13 cellular contexts compared by ENCODE assay signal in the genomic region with DNA sequence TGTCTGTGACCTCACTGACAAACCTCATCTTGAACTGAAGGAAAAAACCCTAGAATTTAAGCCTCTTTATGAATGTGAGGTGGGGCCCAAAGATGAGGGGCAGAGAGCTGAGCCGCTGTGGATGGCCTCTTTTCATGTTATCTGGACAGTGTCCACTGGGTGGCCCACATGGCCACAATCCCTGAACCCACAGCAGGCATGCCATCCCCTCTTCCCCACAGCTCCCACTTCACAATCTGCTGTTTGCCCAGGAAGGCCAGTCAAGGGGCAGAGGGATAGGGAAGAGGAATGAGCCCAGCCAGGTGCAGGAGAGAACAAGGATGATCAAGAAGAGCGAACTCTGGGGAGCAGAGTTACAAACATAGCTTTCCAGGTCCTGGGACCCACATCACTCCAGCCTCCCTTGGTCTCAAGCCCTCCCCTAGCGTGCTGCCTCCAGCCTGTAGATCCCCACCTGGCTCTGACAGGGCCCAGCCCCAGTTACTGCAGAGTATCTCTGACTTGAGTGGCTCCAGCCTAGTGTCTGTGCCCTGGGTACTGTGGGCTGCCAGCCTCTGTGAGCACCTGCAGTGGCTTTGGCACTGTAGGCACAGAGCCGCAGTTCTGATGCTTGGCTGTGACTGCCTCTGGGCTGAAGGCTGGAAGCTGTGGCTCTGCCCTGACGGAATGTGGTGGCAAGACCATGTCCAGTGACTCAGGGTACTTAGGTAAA. TPM values are rescaled to one million over a fixed set of nuclear protein-coding genes. Genes with fewer than 3 reads are reported as not detected.
A peak's percentile ranks its signal among the peaks of the same experiment; 100 is the strongest.
DNase-seq lines count a peak whose midpoint lies in the region; ATAC-seq and TF ChIP-seq lines count a peak whose summit lies in the region.
"Had no signal": no experiment of that assay in that cellular context is flagged by ENCODE, and none has a peak within 500 bp of the region (broad histone marks: within the 10 kb centered on the region; RNA-seq: fewer than 3 reads in every experiment).

No MANE protein-coding gene starts in this region.

- WGBS in liver: 94% methylated on average over 5 of the region's 5 CpGs

- CTCF ChIA-PET in BJ (lab: Yijun Ruan, JAX): interaction anchor here (0.8 to 2.8 kb wide), 7 partner anchors 10 to 245 kb away, joined by 3 to 8 read pairs (median 4); no protein-coding TSS in a partner anchor

- H3K4me3 ChIP-seq in BJ (ENCODE audit: low read depth, low read length) (no peak overlapping the region), HFF-Myc (replicated peaks; ENCODE audit: low read depth, low read length) (no peak overlapping the region), ascending aorta (no peak overlapping the region), liver (ENCODE audit: low read depth in 1 of 3, low read length in 3 of 3) (no peak overlapping the region)
- H3K4me3 ChIP-seq: upper lobe of right lung had no signal

- H3K9me3 Mint-ChIP-seq in mesothelial cell of epicardium: no peaks in the 10 kb centered on the region
- H3K9me3 Mint-ChIP-seq: immature natural killer cell had no signal

- DNase-seq in BJ (ENCODE audit: low read depth) (no peak), HFF-Myc (ENCODE audit: extremely low read depth, low read depth) (no peak), ascending aorta (ENCODE audit: low spot score in 2 of 2) (no peak), medulla oblongata (ENCODE audit: extremely low spot score) (no peak), NAMALWA (ENCODE audit: low spot score) (no peak), mesothelial cell of epicardium (ENCODE audit: low spot score in 2 of 2, unreplicated experiment in 2 of 2) (no peak)
- DNase-seq: anterior cingulate cortex, immature natural killer cell, NCI-H1105 treated with DMSO at 0.1 percent for 48 hours, T1000, upper lobe of right lung had no signal

- H3K9me3 ChIP-seq in ascending aorta: no peaks in the 10 kb centered on the region
- H3K9me3 ChIP-seq in liver (ENCODE audit: control insufficient read depth in 4 of 4, low read length in 3 of 4): no peaks in the 10 kb centered on the region
- H3K9me3 ChIP-seq: upper lobe of right lung had no signal

- H3K27me3 Mint-ChIP-seq in mesothelial cell of epicardium (ENCODE audit: low read depth): no peaks in the 10 kb centered on the region

- no peak overlapping the region for H3K4me3 Mint-ChIP-seq in mesothelial cell of epicardium
- H3K4me3 Mint-ChIP-seq: immature natural killer cell had no signal

- TF ChIP-seq CTCF in BJ (IDR thresholded peaks at IDR 0.05; ENCODE audit: insufficient read depth, low read depth, low read length) (peak; percentile 49), HFF-Myc (IDR thresholded peaks at IDR 0.05; ENCODE audit: low read depth, low read length, missing control alignments) (peak; percentile 35), ascending aorta (IDR thresholded peaks at IDR 0.05) (peak in 2 of 3 experiments; percentile 23 to 33), liver (IDR thresholded peaks at IDR 0.05; ENCODE audit: low read depth, low read length, missing input control) (peak; percentile 22), mesothelial cell of epicardium (IDR thresholded peaks at IDR 0.05; ENCODE audit: unreplicated experiment) (no peak)

- H3K4me1 Mint-ChIP-seq in mesothelial cell of epicardium: no peaks in the 10 kb centered on the region

- H3K27ac ChIP-seq in ascending aorta (peak overlapping the region in 1 of 2 donors; percentile 32), liver (ENCODE audit: low read depth in 1 of 2, low read length in 2 of 2) (no peak overlapping the region)
- H3K27ac ChIP-seq: upper lobe of right lung had no signal

- peak; percentile 60 to 75 for TF ChIP-seq RAD21 in liver (IDR thresholded peaks at IDR 0.05)

- peaks cover 15% of the 10 kb centered on the region for H3K36me3 Mint-ChIP-seq in mesothelial cell of epicardium
- H3K36me3 Mint-ChIP-seq: immature natural killer cell had no signal

- no peak overlapping the region for H3K9ac ChIP-seq in liver (ENCODE audit: low read depth in 1 of 2, low read length in 2 of 2)

- H3K36me3 ChIP-seq in BJ (ENCODE audit: control insufficient read depth, insufficient read depth, low read length) (peaks cover 10% of the 10 kb centered on the region), ascending aorta (peaks cover 13 to 39% of the 10 kb centered on the region in 2 donors), liver (ENCODE audit: control insufficient read depth in 4 of 4, insufficient read depth in 3 of 4, low read depth in 1 of 4, low read length in 3 of 4) (peaks cover 0 to 16% (median 6%) of the 10 kb centered on the region in 4 donors)

- H3K27me3 ChIP-seq in BJ (ENCODE audit: control insufficient read depth, insufficient read depth, low read length) (no peaks in the 10 kb centered on the region), ascending aorta (no peaks in the 10 kb centered on the region), liver (ENCODE audit: control insufficient read depth in 4 of 4, insufficient read depth in 4 of 4, low read length in 3 of 4) (no peaks in the 10 kb centered on the region)
- H3K27me3 ChIP-seq: upper lobe of right lung had no signal

- H3K27ac Mint-ChIP-seq in mesothelial cell of epicardium: no peak overlapping the region
- H3K27ac Mint-ChIP-seq: immature natural killer cell had no signal

- intact Hi-C loops in ascending aorta (cut with DNase I): no loop called here

- POLR2A ChIA-PET in BJ (lab: Charles Lee): no interaction called here

- H3K4me1 ChIP-seq in ascending aorta (peaks cover 0 to 3% of the 10 kb centered on the region in 2 donors), liver (ENCODE audit: control insufficient read depth in 4 of 4, insufficient read depth in 4 of 4, low read length in 3 of 4) (no peaks in the 10 kb centered on the region)

- ATAC-seq in GM18519 (IDR thresholded peaks at IDR 0.05; ENCODE audit: low FRiP score, unreplicated experiment): no peak
- ATAC-seq: upper lobe of right lung had no signal

TF ChIP-seq in liver, 16 proteins besides CTCF, POLR2A, EP300 and RAD21:
- TF ChIP-seq, protein P1, sequence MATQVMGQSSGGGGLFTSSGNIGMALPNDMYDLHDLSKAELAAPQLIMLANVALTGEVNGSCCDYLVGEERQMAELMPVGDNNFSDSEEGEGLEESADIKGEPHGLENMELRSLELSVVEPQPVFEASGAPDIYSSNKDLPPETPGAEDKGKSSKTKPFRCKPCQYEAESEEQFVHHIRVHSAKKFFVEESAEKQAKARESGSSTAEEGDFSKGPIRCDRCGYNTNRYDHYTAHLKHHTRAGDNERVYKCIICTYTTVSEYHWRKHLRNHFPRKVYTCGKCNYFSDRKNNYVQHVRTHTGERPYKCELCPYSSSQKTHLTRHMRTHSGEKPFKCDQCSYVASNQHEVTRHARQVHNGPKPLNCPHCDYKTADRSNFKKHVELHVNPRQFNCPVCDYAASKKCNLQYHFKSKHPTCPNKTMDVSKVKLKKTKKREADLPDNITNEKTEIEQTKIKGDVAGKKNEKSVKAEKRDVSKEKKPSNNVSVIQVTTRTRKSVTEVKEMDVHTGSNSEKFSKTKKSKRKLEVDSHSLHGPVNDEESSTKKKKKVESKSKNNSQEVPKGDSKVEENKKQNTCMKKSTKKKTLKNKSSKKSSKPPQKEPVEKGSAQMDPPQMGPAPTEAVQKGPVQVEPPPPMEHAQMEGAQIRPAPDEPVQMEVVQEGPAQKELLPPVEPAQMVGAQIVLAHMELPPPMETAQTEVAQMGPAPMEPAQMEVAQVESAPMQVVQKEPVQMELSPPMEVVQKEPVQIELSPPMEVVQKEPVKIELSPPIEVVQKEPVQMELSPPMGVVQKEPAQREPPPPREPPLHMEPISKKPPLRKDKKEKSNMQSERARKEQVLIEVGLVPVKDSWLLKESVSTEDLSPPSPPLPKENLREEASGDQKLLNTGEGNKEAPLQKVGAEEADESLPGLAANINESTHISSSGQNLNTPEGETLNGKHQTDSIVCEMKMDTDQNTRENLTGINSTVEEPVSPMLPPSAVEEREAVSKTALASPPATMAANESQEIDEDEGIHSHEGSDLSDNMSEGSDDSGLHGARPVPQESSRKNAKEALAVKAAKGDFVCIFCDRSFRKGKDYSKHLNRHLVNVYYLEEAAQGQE (IDR thresholded peaks at IDR 0.05): no peak
- no peak for TF ChIP-seq NR2F2 (IDR thresholded peaks at IDR 0.05)
- TF ChIP-seq, protein P2, sequence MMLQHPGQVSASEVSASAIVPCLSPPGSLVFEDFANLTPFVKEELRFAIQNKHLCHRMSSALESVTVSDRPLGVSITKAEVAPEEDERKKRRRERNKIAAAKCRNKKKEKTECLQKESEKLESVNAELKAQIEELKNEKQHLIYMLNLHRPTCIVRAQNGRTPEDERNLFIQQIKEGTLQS (IDR thresholded peaks at IDR 0.05): no peak

RNA-seq across cellular contexts. Expression of a gene that starts 1.9 kb away (rescaled TPM):
- polyA plus RNA-seq in BJ (2011; rRNA removed) (0.06 and 0.10 TPM in 2 replicates), liver (under 1 TPM; 0.02 to 0.68 TPM)
- 0.21 and 0.47 TPM in 2 replicates for polyA minus RNA-seq in BJ (2011; rRNA and poly(A)+ RNA removed)
- total RNA-seq in ascending aorta (not detected), liver (under 1 TPM; 0.09 to 0.67 TPM), mesothelial cell of epicardium (1.2 to 1.4 TPM (median 1.3 TPM) in 3 replicates)

RNA-seq across cellular contexts. Expression of a gene that starts 43.9 kb away (rescaled TPM):
- 45.1 and 53.0 TPM in 2 replicates for polyA plus RNA-seq in BJ (2011; rRNA removed)
- 62.3 and 68.9 TPM in 2 replicates for polyA minus RNA-seq in BJ (2011; rRNA and poly(A)+ RNA removed)
- 33.0 TPM for total RNA-seq in ascending aorta
- 10 to 100 TPM; 13.6 to 46.9 TPM for total RNA-seq in liver
- polyA plus RNA-seq in liver: 10 to 100 TPM; 14.6 to 25.0 TPM
- total RNA-seq in mesothelial cell of epicardium: 41.6 to 42.9 TPM (median 41.8 TPM) in 3 replicates
